Comparison of ENCODE assay signal across 1 cellular context in the genomic region with DNA sequence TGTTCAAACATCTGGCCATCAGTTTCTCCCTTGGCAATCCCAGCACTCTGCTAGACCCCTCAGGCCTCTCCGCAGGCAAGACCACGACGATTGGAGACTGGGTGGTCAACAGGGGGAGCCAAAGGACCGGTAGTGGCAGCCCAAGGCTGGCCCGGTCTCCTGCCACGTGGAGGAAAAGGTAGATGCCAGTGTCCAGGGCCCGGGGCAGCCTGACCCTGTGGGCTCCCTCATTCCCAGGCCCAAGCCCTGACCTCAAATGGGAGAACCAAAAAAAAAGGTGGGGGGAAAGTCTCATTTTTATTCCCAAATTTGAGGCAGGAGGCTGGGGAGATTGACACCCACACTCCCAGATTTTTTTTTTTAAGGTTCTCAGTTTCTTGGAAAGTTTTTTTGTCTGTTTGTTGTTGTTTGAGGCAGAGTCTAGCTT.
TF ChIP-seq lines count a peak whose summit lies in the region.

No MANE protein-coding gene starts in this region.

TF ChIP-seq in HCT116, 20 proteins besides CTCF, POLR2A, EP300 and RAD21 (continued from another document):
- no peak for TF ChIP-seq CEBPB (IDR thresholded peaks at IDR 0.05; ENCODE audit: low read depth)
- no peak for TF ChIP-seq SRF (IDR thresholded peaks at IDR 0.05; ENCODE audit: low read depth)
- no peak for TF ChIP-seq TCF7L2 (IDR thresholded peaks at IDR 0.05; ENCODE audit: borderline replicate concordance, extremely low read depth, insufficient read depth, insufficient read length)
- TF ChIP-seq FOSL1 (IDR thresholded peaks at IDR 0.05; ENCODE audit: low read depth): no peak
- peak; percentile 41 for TF ChIP-seq POLR2AphosphoS5 (IDR thresholded peaks at IDR 0.05; ENCODE audit: low read depth, low read length)
- no peak for TF ChIP-seq EGR1 (IDR thresholded peaks at IDR 0.05; ENCODE audit: low read depth)
- TF ChIP-seq, protein P1, sequence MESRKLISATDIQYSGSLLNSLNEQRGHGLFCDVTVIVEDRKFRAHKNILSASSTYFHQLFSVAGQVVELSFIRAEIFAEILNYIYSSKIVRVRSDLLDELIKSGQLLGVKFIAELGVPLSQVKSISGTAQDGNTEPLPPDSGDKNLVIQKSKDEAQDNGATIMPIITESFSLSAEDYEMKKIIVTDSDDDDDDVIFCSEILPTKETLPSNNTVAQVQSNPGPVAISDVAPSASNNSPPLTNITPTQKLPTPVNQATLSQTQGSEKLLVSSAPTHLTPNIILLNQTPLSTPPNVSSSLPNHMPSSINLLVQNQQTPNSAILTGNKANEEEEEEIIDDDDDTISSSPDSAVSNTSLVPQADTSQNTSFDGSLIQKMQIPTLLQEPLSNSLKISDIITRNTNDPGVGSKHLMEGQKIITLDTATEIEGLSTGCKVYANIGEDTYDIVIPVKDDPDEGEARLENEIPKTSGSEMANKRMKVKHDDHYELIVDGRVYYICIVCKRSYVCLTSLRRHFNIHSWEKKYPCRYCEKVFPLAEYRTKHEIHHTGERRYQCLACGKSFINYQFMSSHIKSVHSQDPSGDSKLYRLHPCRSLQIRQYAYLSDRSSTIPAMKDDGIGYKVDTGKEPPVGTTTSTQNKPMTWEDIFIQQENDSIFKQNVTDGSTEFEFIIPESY (IDR thresholded peaks at IDR 0.05; ENCODE audit: extremely low read depth, insufficient replicate concordance, low read length): no peak
